Comparison of ENCODE assay signal across 1 cellular context in genomic region chr17:39633570-39634183, GRCh38.
TF ChIP-seq lines count a peak whose summit lies in the region.

No MANE protein-coding gene starts in this region.

TF ChIP-seq in K562, 482 proteins besides CTCF, POLR2A, EP300 and RAD21:
- TF ChIP-seq SETDB1 (IDR thresholded peaks at IDR 0.05; ENCODE audit: low read length) (no peak), NR2C1 (IDR thresholded peaks at IDR 0.05) (peak; percentile 89), NR2C1 (tag; IDR thresholded peaks at IDR 0.05) (peak; percentile 87), ATF2 (CRISPR knock-in tag; IDR thresholded peaks at IDR 0.05) (no peak), NR2C2 (CRISPR knock-in tag; IDR thresholded peaks at IDR 0.05) (0 out of 2 replicates have a peak, but pooled peaks have one; percentile 28), NR2C2 (tag; IDR thresholded peaks at IDR 0.05) (peak; percentile 77)
TF ChIP-seq in K562: peak in this region for 2.
